In genomic region chr5:75049581-75050274, GRCh38 we compare ENCODE assay signal across 8 cellular contexts.
DNase-seq lines count a peak whose midpoint lies in the region; ATAC-seq and TF ChIP-seq lines count a peak whose summit lies in the region.

No MANE protein-coding gene starts in this region.

- no peaks in the 10 kb centered on the region for H3K9me3 Mint-ChIP-seq in T-helper 1 cell treated with Interleukin-12 subunit alpha and Interleukin-12 subunit beta and Interleukin-4 antibody, amounts not matched to agents 30 μg/mL and 1 μg/mL, for 36 hours

- H3K27ac Mint-ChIP-seq in T-helper 1 cell treated with Interleukin-12 subunit alpha and Interleukin-12 subunit beta and Interleukin-4 antibody, amounts not matched to agents 30 μg/mL and 1 μg/mL, for 36 hours: no peak overlapping the region

- H3K27me3 Mint-ChIP-seq in T-helper 1 cell treated with Interleukin-12 subunit alpha and Interleukin-12 subunit beta and Interleukin-4 antibody, amounts not matched to agents 30 μg/mL and 1 μg/mL, for 36 hours (ENCODE audit: low read depth): peaks cover 5% of the 10 kb centered on the region

- peaks cover 9% of the 10 kb centered on the region for H3K36me3 Mint-ChIP-seq in T-helper 1 cell treated with Interleukin-12 subunit alpha and Interleukin-12 subunit beta and Interleukin-4 antibody, amounts not matched to agents 30 μg/mL and 1 μg/mL, for 36 hours (ENCODE audit: low read depth)

- peak overlapping the region; percentile 14; the same call in 1 of the 2 replicates for H2AFZ ChIP-seq in KMS-11 (ENCODE audit: low read depth)

- no peaks in the 10 kb centered on the region for H3K27me3 ChIP-seq in KMS-11 (ENCODE audit: insufficient read depth, low read depth)
- H3K27me3 ChIP-seq in iPS DF 6.9 (ENCODE audit: control insufficient read depth, insufficient read depth, low read length): no peaks in the 10 kb centered on the region

- peaks cover 64% of the 10 kb centered on the region for H3K4me1 Mint-ChIP-seq in T-helper 1 cell treated with Interleukin-12 subunit alpha and Interleukin-12 subunit beta and Interleukin-4 antibody, amounts not matched to agents 30 μg/mL and 1 μg/mL, for 36 hours (ENCODE audit: low read depth)

- WGBS in iPS DF 6.9 (ENCODE audit: insufficient coverage, insufficient read length): no CpG with 5 or more reads among the region's 9 CpGs

- H3K4me3 ChIP-seq in KMS-11 (IDR thresholded peaks at IDR 0.05; ENCODE audit: insufficient read depth, low read depth, low read length) (no peak overlapping the region), astrocyte of the cerebellum (ENCODE audit: low read depth, low read length) (no peak overlapping the region), iPS DF 6.9 (ENCODE audit: low read length) (no peak overlapping the region)

- H3K9ac ChIP-seq in KMS-11: no peak overlapping the region

- no peaks in the 10 kb centered on the region for H4K20me1 ChIP-seq in KMS-11 (ENCODE audit: insufficient read depth)

- no peak for ATAC-seq in HG03095 (IDR thresholded peaks at IDR 0.05; ENCODE audit: unreplicated experiment)

- TF ChIP-seq CTCF in KMS-11 (conservative IDR thresholded peaks at IDR 0.05; ENCODE audit: low read depth, low read length) (peak; percentile 88), astrocyte of the cerebellum (IDR thresholded peaks at IDR 0.05; ENCODE audit: low read depth, low read length, missing control alignments) (peak; percentile 77)

- no peaks in the 10 kb centered on the region for H3K79me2 ChIP-seq in KMS-11 (ENCODE audit: insufficient read depth, low read depth)

- H3K9me3 ChIP-seq in iPS DF 6.9 (ENCODE audit: control insufficient read depth, insufficient read depth, low read length): no peaks in the 10 kb centered on the region

- peak overlapping the region; percentile 91 for H3K4me2 ChIP-seq in KMS-11

- peaks cover 52% of the 10 kb centered on the region for H3K4me1 ChIP-seq in KMS-11 (ENCODE audit: low read depth, poor library complexity, severe bottlenecking)
- H3K4me1 ChIP-seq in iPS DF 6.9 (ENCODE audit: control insufficient read depth, insufficient read depth, low read length): peaks cover 9% of the 10 kb centered on the region; the same call in 1 of the 2 replicates

- DNase-seq in EH (ENCODE audit: low read depth) (peak; percentile 71), astrocyte of the cerebellum (ENCODE audit: low read depth) (no peak), iPS DF 6.9 (ENCODE audit: low read depth, low spot score) (peak; percentile 84), GF-D8 (lab: John Stamatoyannopoulos, UW) (no peak)
- DNase-seq in stimulated activated CD4-positive, alpha-beta T cell treated with anti-CD3 and anti-CD28 coated beads, Interleukin-4, amount 100 ng/mL, for 48 hours (ENCODE audit: low read depth in 2 of 2): peak; percentile 35 to 43

- H3K36me3 ChIP-seq in KMS-11 (ENCODE audit: insufficient read depth) (no peaks in the 10 kb centered on the region), iPS DF 6.9 (ENCODE audit: control insufficient read depth, insufficient read depth, low read length) (peaks cover 5% of the 10 kb centered on the region; the same call in 1 of the 2 replicates)

- H3K27ac ChIP-seq in KMS-11 (peak overlapping the region; percentile 55; the same call in 1 of the 2 replicates), iPS DF 6.9 (ENCODE audit: low read length) (no peak overlapping the region)

- in situ Hi-C loops in astrocyte of the cerebellum (cut with HindIII; ENCODE audit: low sequenced_read_pairs): no loop called here

- H3K4me3 Mint-ChIP-seq in T-helper 1 cell treated with Interleukin-12 subunit alpha and Interleukin-12 subunit beta and Interleukin-4 antibody, amounts not matched to agents 30 μg/mL and 1 μg/mL, for 36 hours: peak overlapping the region; percentile 32

Comparison
In these comparisons a context has a peak if more than half of its experiments do, and no peak if none do; other contexts are left out.
1. DNase-seq: peak in EH (single experiment), iPS DF 6.9 (single experiment) and stimulated activated CD4-positive, alpha-beta T cell treated with anti-CD3 and anti-CD28 coated beads, Interleukin-4, amount 100 ng/mL, for 48 hours (2 of 2); none in astrocyte of the cerebellum (single experiment) and GF-D8 (single experiment).